15 cellular contexts compared by ENCODE assay signal in genomic region chr15:100891316-100892012, GRCh38. TPM values are rescaled to one million over a fixed set of nuclear protein-coding genes. Genes with fewer than 3 reads are reported as not detected.
DNase-seq lines count a peak whose midpoint lies in the region; ATAC-seq lines count a peak whose summit lies in the region.
"Had no signal": no experiment of that assay in that cellular context is flagged by ENCODE, and none has a peak within 500 bp of the region (broad histone marks: within the 10 kb centered on the region; RNA-seq: fewer than 3 reads in every experiment).

No MANE protein-coding gene starts in this region.

- H3K27me3 Mint-ChIP-seq in T-cell, result peaks cover 50 to 67% of the 10 kb centered on the region in 2 donors

- peaks cover 11% of the 10 kb centered on the region for H3K4me1 ChIP-seq in neuron (ENCODE audit: insufficient read depth, low read length)

- no peaks in the 10 kb centered on the region for H3K36me3 ChIP-seq in neuron (ENCODE audit: insufficient read depth, low read length)
- H3K36me3 ChIP-seq: WERI-Rb-1 had no signal

- DNase-seq in Ammon's horn (ENCODE audit: low spot score) (peak; percentile 62), SK-MEL-5 (ENCODE audit: low read depth, low spot score) (peak; percentile 88), globus pallidus (ENCODE audit: low spot score) (peak; percentile 59), NCI-H1694 treated with DMSO at 0.1 percent for 48 hours (lab: John Stamatoyannopoulos, UW) (no peak), NCI-H510A (lab: John Stamatoyannopoulos, UW) (no peak), T-cell (no peak), 8988T (no peak)
- DNase-seq: activated naive CD4-positive, alpha-beta T cell treated with anti-CD3 and anti-CD28 coated beads for 36 hours; COR-L47; GOT3; KG1; kidney; NCI-H446; WERI-Rb-1 had no signal

- no peaks in the 10 kb centered on the region for H3K9me3 ChIP-seq in neuron (ENCODE audit: low read length)

- H3K27ac Mint-ChIP-seq in T-cell, result no peak overlapping the region
- H3K27ac Mint-ChIP-seq: activated naive CD4-positive, alpha-beta T cell treated with anti-CD3 and anti-CD28 coated beads for 36 hours had no signal

- CTCF ChIA-PET in T-cell (lab: Charles Lee), result no interaction called here

- peaks cover 0 to 6% (median 0%) of the 10 kb centered on the region in 3 donors for H3K4me1 Mint-ChIP-seq in T-cell

- no peak overlapping the region for H3K4me3 Mint-ChIP-seq in T-cell
- H3K4me3 Mint-ChIP-seq: activated naive CD4-positive, alpha-beta T cell treated with anti-CD3 and anti-CD28 coated beads for 36 hours had no signal

- peaks cover 19% of the 10 kb centered on the region for H3K27me3 ChIP-seq in neuron (ENCODE audit: insufficient read depth, low read length)

- H3K4me3 ChIP-seq in neuron (ENCODE audit: low read length), result no peak overlapping the region

- peak overlapping the region; percentile 9 for H2AFZ ChIP-seq in neuron (ENCODE audit: low read depth, low read length)

- in situ Hi-C loops in SK-MEL-5 (cut with HindIII; ENCODE audit: low pct_unique_long_range_greater_than_20kb, low sequenced_read_pairs), result no loop called here

- POLR2A ChIA-PET in T-cell (lab: Charles Lee), result no interaction called here

- H3K36me3 Mint-ChIP-seq in T-cell, result no peaks in the 10 kb centered on the region

- H3K9me3 Mint-ChIP-seq in T-cell, result no peaks in the 10 kb centered on the region
- H3K9me3 Mint-ChIP-seq: activated naive CD4-positive, alpha-beta T cell treated with anti-CD3 and anti-CD28 coated beads for 36 hours had no signal

- no peak for ATAC-seq in T-cell (replicated peaks in 1 of 4)

RNA-seq across cellular contexts. Expression of gene ALDH1A3, which starts 11.8 kb away (rescaled TPM):
- total RNA-seq in SK-MEL-5 (2014; rRNA removed; shearing (Covaris generic)), result 0.34 and 1.4 TPM in 2 replicates
- 0.48 and 2.0 TPM in 2 replicates for polyA plus RNA-seq in SK-MEL-5 (2015; cell fraction: cytosol; rRNA removed)
- polyA plus RNA-seq in SK-MEL-5 (2015; cell fraction: nucleus; rRNA removed), result 0.80 TPM in 1 of 2 replicates, not detected in the other
- total RNA-seq in T-cell, result 1 to 10 TPM in 1 of 5 donors, under 1 TPM in 2, not detected in 2; 0.26 to 1.2 (median 0.38) TPM
- total RNA-seq: activated naive CD4-positive, alpha-beta T cell treated with anti-CD3 and anti-CD28 coated beads for 36 hours had no signal

RNA-seq across cellular contexts. Expression of gene LRRK1, which starts 27.7 kb away (rescaled TPM):
- 0.80 and 1.0 TPM in 2 replicates for total RNA-seq in SK-MEL-5 (2014; rRNA removed; shearing (Covaris generic))
- 1.2 and 1.4 TPM in 2 replicates for polyA plus RNA-seq in SK-MEL-5 (2015; cell fraction: cytosol; rRNA removed)
- polyA plus RNA-seq in SK-MEL-5 (2015; cell fraction: nucleus; rRNA removed), result 3.1 and 11.4 TPM in 2 replicates
- 1 to 10 TPM; 1.1 to 2.0 (median 1.7) TPM for total RNA-seq in T-cell

Comparison
In these comparisons a context has a peak if more than half of its experiments do, and no peak if none do; other contexts are left out.
1. DNase-seq: peak in Ammon's horn (single experiment), SK-MEL-5 (single experiment) and globus pallidus (single experiment); none in NCI-H1694 treated with DMSO at 0.1 percent for 48 hours (single experiment), NCI-H510A (single experiment), T-cell (0 of 34) and 8988T (single experiment).